In the genomic region with DNA sequence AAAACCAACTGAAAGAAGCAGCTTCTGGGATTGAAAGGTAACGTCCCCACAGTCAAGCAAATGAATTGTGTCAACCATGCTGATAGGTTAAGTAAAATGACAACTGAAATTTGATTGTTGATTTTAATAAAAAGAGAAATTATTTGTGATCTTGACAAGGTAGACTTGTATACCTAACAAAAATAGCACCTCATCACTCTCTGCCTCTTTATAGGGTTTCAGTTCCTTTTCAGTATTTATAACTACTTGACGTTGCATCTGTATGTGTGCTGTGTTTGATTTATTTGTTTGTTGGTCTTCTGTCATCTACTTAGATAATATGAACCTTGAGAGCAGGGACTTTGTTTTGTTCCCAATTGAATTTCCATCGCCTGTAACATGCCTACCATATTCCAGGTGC, we compare ENCODE assay signal across 12 cellular contexts. TPM values are rescaled to one million over a fixed set of nuclear protein-coding genes. Genes with fewer than 3 reads are reported as not detected.
DNase-seq lines count a peak whose midpoint lies in the region; ATAC-seq, FAIRE-seq and TF ChIP-seq lines count a peak whose summit lies in the region.
"Had no signal": no experiment of that assay in that cellular context is flagged by ENCODE, and none has a peak within 500 bp of the region (broad histone marks: within the 10 kb centered on the region; RNA-seq: fewer than 3 reads in every experiment).

No MANE protein-coding gene starts in this region.

- FAIRE-seq in GM12891 (lab: Jason Lieb, UNC) = peak; percentile 63

- no peak overlapping the region for H3K27ac ChIP-seq in OCI-LY3 (ENCODE audit: low read length)

- H3K27me3 ChIP-seq in OCI-LY3 (ENCODE audit: low read depth, low read length) = 0 out of 2 replicates have a peak, but pooled peaks cover 2% of the 10 kb centered on the region

- no peaks in the 10 kb centered on the region for H4K20me1 ChIP-seq in OCI-LY3 (ENCODE audit: insufficient read depth, low read length)

- H3K36me3 ChIP-seq in OCI-LY3 (replicated peaks; ENCODE audit: low read depth, low read length) = no peaks in the 10 kb centered on the region

- no peak for TF ChIP-seq CTCF in OCI-LY3 (IDR thresholded peaks at IDR 0.05; ENCODE audit: low read depth, low read length)

- H3K79me2 ChIP-seq in OCI-LY3 (ENCODE audit: low read length) = no peaks in the 10 kb centered on the region

- no peak overlapping the region for H3K9ac ChIP-seq in OCI-LY3 (ENCODE audit: low read length)
- H3K9ac ChIP-seq: GM23248 had no signal

- 0 out of 2 replicates have a peak overlapping the region, but pooled peaks have one; percentile 2 for H3K4me2 ChIP-seq in OCI-LY3 (ENCODE audit: low read length)

- DNase-seq in GM12891 (ENCODE audit: insufficient read length, low spot score) (no peak), HT-29 (ENCODE audit: low spot score) (no peak), kidney tubule cell (ENCODE audit: low spot score) (no peak), NCI-H774 (lab: John Stamatoyannopoulos, UW) (no peak), DMS53 treated with DMSO at 0.1 percent for 48 hours (lab: John Stamatoyannopoulos, UW; ENCODE audit: unreplicated experiment) (no peak)
- DNase-seq: CD4-positive, alpha-beta T cell; NCI-H1417 treated with DMSO at 0.1 percent for 48 hours; SIG-M5 had no signal

- H2AFZ ChIP-seq in OCI-LY3 (ENCODE audit: low read depth, low read length) = no peak overlapping the region
- H2AFZ ChIP-seq: GM23248 had no signal

- no peak for TF ChIP-seq POLR2A in GM12891 (IDR thresholded peaks at IDR 0.05; ENCODE audit: low read depth, low read length)

- peaks cover 16% of the 10 kb centered on the region for H3K4me1 ChIP-seq in OCI-LY3 (ENCODE audit: low read length)

- H3K9me3 ChIP-seq in OCI-LY3 (ENCODE audit: insufficient read depth, low read length) = no peaks in the 10 kb centered on the region

- H3K4me3 ChIP-seq in OCI-LY3 (ENCODE audit: low read length) = no peak overlapping the region

- ATAC-seq in GM19467 (IDR thresholded peaks at IDR 0.05; ENCODE audit: unreplicated experiment) (peak; percentile 95), HG03025 (IDR thresholded peaks at IDR 0.05; ENCODE audit: low FRiP score, unreplicated experiment) (peak; percentile 100)

TF ChIP-seq in GM12891, 5 proteins besides CTCF, POLR2A, EP300 and RAD21:
- TF ChIP-seq PAX5 (IDR thresholded peaks at IDR 0.05; ENCODE audit: insufficient read depth, low read length, severe bottlenecking) = no peak
- no peak for TF ChIP-seq POU2F2 (IDR thresholded peaks at IDR 0.05; ENCODE audit: low read depth, low read length)
- TF ChIP-seq SPI1 (IDR thresholded peaks at IDR 0.05; ENCODE audit: low read depth, low read length) = peak; percentile 95
- TF ChIP-seq POLR2AphosphoS5 (IDR thresholded peaks at IDR 0.05; ENCODE audit: low read depth, low read length) = no peak
- no peak for TF ChIP-seq TAF1 (IDR thresholded peaks at IDR 0.05; ENCODE audit: low read depth, low read length)

RNA-seq across cellular contexts. Expression of a gene that starts 7.9 kb away (rescaled TPM):
- 3.6 TPM for polyA plus RNA-seq in GM12891 (2012; ENCODE audit: low read depth, missing spikeins)
- total RNA-seq in HT-29 (2014; rRNA removed; shearing (Covaris generic)) = 20.3 and 20.6 TPM in 2 replicates
